8 cellular contexts compared by ENCODE assay signal in the genomic region with DNA sequence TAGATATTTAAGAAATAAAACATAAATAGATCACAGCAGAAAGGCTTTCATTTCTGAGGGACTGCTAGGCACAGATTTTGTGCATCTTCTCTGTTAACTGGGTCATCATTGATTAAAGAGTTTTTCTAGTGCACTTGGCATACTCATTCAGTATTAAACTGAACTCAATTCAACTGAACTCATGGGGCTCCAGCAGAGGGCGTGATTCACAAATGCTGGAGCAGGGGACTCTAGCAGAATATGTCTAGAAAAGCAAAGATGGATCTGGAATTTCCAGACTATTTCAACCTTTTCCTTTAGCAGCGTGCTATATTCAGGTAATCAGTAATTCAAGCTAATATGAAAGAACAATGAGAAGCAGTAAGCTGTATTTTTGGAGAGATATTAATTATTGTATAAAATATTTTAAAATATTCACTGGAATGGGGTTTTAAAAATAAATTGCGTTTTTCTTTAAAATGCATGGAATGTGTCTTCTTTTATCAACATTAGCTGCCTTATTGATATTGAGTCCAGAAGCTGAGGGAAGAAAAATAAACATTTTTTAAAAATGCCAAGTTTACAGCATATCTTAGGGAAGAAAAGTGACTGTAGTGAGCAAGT.
DNase-seq lines count a peak whose midpoint lies in the region; ATAC-seq and TF ChIP-seq lines count a peak whose summit lies in the region.

No MANE protein-coding gene starts in this region.

- no peaks in the 10 kb centered on the region for H3K27me3 ChIP-seq in GM06990 (replicated peaks; ENCODE audit: control insufficient read depth, insufficient read depth, low read length)

- H3K36me3 ChIP-seq in GM06990 (ENCODE audit: control insufficient read depth, insufficient read depth, low read length), result no peaks in the 10 kb centered on the region

- H3K4me1 Mint-ChIP-seq in activated T-helper 2 cell treated with anti-CD3 and anti-CD28 coated beads, Interferon-gamma antibody, Interleukin-2, Interleukin-4, amounts not matched to agents 10 μg/mL and 5 μg/mL and 100 μg/mL, durations not matched to agents 14 hours and 24 hours and 36 hours (ENCODE audit: low read depth), result no peaks in the 10 kb centered on the region

- no peak overlapping the region for H3K27ac Mint-ChIP-seq in activated T-helper 2 cell treated with anti-CD3 and anti-CD28 coated beads, Interferon-gamma antibody, Interleukin-2, Interleukin-4, amounts not matched to agents 10 μg/mL and 5 μg/mL and 100 μg/mL, durations not matched to agents 14 hours and 24 hours and 36 hours

- DNase-seq in A172 (ENCODE audit: low spot score) (peak; percentile 60), GM06990 (ENCODE audit: extremely low read depth, insufficient read length) (no peak), NCI-H1105 treated with DMSO at 0.1 percent for 48 hours (lab: John Stamatoyannopoulos, UW) (peak; percentile 76), SKM-1 treated with dmso at 0.1 percent for 144 hours (lab: John Stamatoyannopoulos, UW; ENCODE audit: unreplicated experiment) (peak; percentile 35), head of caudate nucleus (peak in 38 of 42 donors; percentile 6 to 73 (median 48))
- no peak for DNase-seq in activated T-helper 2 cell treated with anti-CD3 and anti-CD28 coated beads, Interferon-gamma antibody, Interleukin-2, Interleukin-4, amounts not matched to agents 10 μg/mL and 5 μg/mL and 100 μg/mL, durations not matched to agents 14 hours and 24 hours and 36 hours (ENCODE audit: low spot score)

- peaks cover 7% of the 10 kb centered on the region for H3K9me3 Mint-ChIP-seq in activated T-helper 2 cell treated with anti-CD3 and anti-CD28 coated beads, Interferon-gamma antibody, Interleukin-2, Interleukin-4, amounts not matched to agents 10 μg/mL and 5 μg/mL and 100 μg/mL, durations not matched to agents 14 hours and 24 hours and 36 hours

- peak; percentile 51 for TF ChIP-seq CTCF in GM06990 (IDR thresholded peaks at IDR 0.05; ENCODE audit: insufficient read depth, low read length, poor library complexity, severe bottlenecking)

- H3K27me3 Mint-ChIP-seq in activated T-helper 2 cell treated with anti-CD3 and anti-CD28 coated beads, Interferon-gamma antibody, Interleukin-2, Interleukin-4, amounts not matched to agents 10 μg/mL and 5 μg/mL and 100 μg/mL, durations not matched to agents 14 hours and 24 hours and 36 hours (ENCODE audit: low read depth), result no peaks in the 10 kb centered on the region

- H3K4me3 Mint-ChIP-seq in activated T-helper 2 cell treated with anti-CD3 and anti-CD28 coated beads, Interferon-gamma antibody, Interleukin-2, Interleukin-4, amounts not matched to agents 10 μg/mL and 5 μg/mL and 100 μg/mL, durations not matched to agents 14 hours and 24 hours and 36 hours (ENCODE audit: low read depth), result no peak overlapping the region

- intact Hi-C loops in head of caudate nucleus (cut with DNase I), result no loop called here
- intact Hi-C loops in activated T-helper 2 cell treated with anti-CD3 and anti-CD28 coated beads, Interferon-gamma antibody, Interleukin-2, Interleukin-4, amounts not matched to agents 10 μg/mL and 5 μg/mL and 100 μg/mL, durations not matched to agents 14 hours and 24 hours and 36 hours (cut with micrococcal nuclease), result no loop called here

- H3K36me3 Mint-ChIP-seq in activated T-helper 2 cell treated with anti-CD3 and anti-CD28 coated beads, Interferon-gamma antibody, Interleukin-2, Interleukin-4, amounts not matched to agents 10 μg/mL and 5 μg/mL and 100 μg/mL, durations not matched to agents 14 hours and 24 hours and 36 hours (ENCODE audit: low read depth), result no peaks in the 10 kb centered on the region

- no peak for ATAC-seq in GM18858 (IDR thresholded peaks at IDR 0.05; ENCODE audit: unreplicated experiment)
- ATAC-seq in GM19397 (IDR thresholded peaks at IDR 0.05; ENCODE audit: unreplicated experiment), result no peak

- no peak overlapping the region for H3K4me3 ChIP-seq in GM06990 (replicated peaks; ENCODE audit: low read depth, low read length)

Comparison
In these comparisons a context has a peak if more than half of its experiments do, and no peak if none do; other contexts are left out.
1. DNase-seq: peak in A172 (single experiment), NCI-H1105 treated with DMSO at 0.1 percent for 48 hours (single experiment), SKM-1 treated with dmso at 0.1 percent for 144 hours (single experiment) and head of caudate nucleus (38 of 42); none in GM06990 (single experiment) and activated T-helper 2 cell treated with anti-CD3 and anti-CD28 coated beads, Interferon-gamma antibody, Interleukin-2, Interleukin-4, amounts not matched to agents 10 μg/mL and 5 μg/mL and 100 μg/mL, durations not matched to agents 14 hours and 24 hours and 36 hours (single experiment).